ENCODE assay signal across 9 cellular contexts in the genomic region with DNA sequence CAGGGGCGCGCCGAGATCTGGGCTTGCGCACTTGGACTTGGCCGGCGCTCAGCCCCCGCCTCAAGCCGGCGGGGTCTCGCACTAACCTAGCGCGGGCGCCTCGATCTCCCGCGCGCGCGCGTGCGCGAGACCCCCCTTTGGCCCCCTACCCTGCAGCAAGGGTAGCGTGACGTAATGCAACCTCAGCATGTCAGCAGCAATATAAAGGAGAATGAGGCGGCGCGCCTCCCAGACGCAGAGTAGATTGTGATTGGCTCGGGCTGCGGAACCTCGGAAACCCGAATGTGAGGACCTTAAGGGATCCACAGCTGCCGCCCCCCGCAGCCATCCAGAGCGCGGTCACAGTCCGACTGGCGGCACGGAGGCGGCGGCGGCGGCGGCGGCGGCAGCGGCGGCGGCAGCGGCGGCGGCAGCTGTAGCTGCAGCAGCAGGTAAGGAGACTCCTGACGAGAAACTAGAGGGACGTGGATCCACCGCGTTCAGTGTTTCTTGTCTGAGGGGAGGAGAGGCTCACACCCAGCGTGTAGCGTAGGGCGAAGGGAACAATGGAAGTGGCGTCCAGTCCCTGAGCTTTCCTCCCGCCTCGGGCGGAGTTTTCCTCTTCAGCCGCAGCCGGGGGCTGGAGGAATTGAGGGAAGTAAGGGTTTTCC. TPM values are rescaled to one million over a fixed set of nuclear protein-coding genes. Genes with fewer than 3 reads are reported as not detected.
DNase-seq lines count a peak whose midpoint lies in the region; ATAC-seq, FAIRE-seq and TF ChIP-seq lines count a peak whose summit lies in the region.
"Had no signal": no experiment of that assay in that cellular context is flagged by ENCODE, and none has a peak within 500 bp of the region (broad histone marks: within the 10 kb centered on the region; RNA-seq: fewer than 3 reads in every experiment).

SATL1 (minus strand) TSS at position 19 of the 650 bp plus-strand sequence. CDS start 134,811 bp downstream, outside the sequence.
ZNF711 (plus strand) TSS at position 231 of the 650 bp plus-strand sequence. CDS start 3,582 bp downstream, outside the sequence.

- H3K9me3 ChIP-seq in SJSA1 (replicated peaks) (no peaks in the 10 kb centered on the region), small intestine (ENCODE audit: control insufficient read depth, low read depth) (no peaks in the 10 kb centered on the region)

- FAIRE-seq in small intestine (lab: Jason Lieb, UNC): no peak

- peak within 1 kb of the TSS; percentile 78 for H3K4me3 Mint-ChIP-seq in chondrocyte (ENCODE audit: unreplicated experiment)

- no peaks in the 10 kb centered on the region for H3K36me3 ChIP-seq in SJSA1
- H3K36me3 ChIP-seq in kidney epithelial cell (ENCODE audit: control insufficient read depth, insufficient read depth, low read length): no peaks in the 10 kb centered on the region
- no peaks in the 10 kb centered on the region for H3K36me3 ChIP-seq in small intestine (ENCODE audit: control insufficient read depth in 2 of 2, insufficient read depth in 2 of 2, low read length in 2 of 2)

- no peaks in the 10 kb centered on the region for H3K36me3 Mint-ChIP-seq in chondrocyte (ENCODE audit: low read depth)

- TF ChIP-seq CTCF in chondrocyte (IDR thresholded peaks at IDR 0.05): no peak
- no peak for TF ChIP-seq CTCF in kidney epithelial cell (IDR thresholded peaks at IDR 0.05; ENCODE audit: insufficient read depth, low read length, poor library complexity, severe bottlenecking)

- H3K27me3 ChIP-seq in SJSA1 (replicated peaks) (no peaks in the 10 kb centered on the region), kidney epithelial cell (ENCODE audit: control insufficient read depth, insufficient read depth, low read length) (no peaks in the 10 kb centered on the region), small intestine (ENCODE audit: control insufficient read depth in 2 of 2, insufficient read depth in 2 of 2, low read length in 2 of 2) (no peaks in the 10 kb centered on the region)

- H3K27me3 Mint-ChIP-seq in chondrocyte (ENCODE audit: low read depth): no peaks in the 10 kb centered on the region

- ATAC-seq in GM19455 (IDR thresholded peaks at IDR 0.05; ENCODE audit: unreplicated experiment) (peak; percentile 68), GM21737 (IDR thresholded peaks at IDR 0.05; ENCODE audit: unreplicated experiment) (no peak)

- in situ Hi-C loops in KBM-7 (cut with MboI; ENCODE audit: low pct_unique_long_range_greater_than_20kb, low sequenced_read_pairs): no loop called here

- H3K4me1 Mint-ChIP-seq in chondrocyte (ENCODE audit: low read depth): peaks cover 8% of the 10 kb centered on the region

- peak within 1 kb of the TSS; percentile 42 for H3K27ac ChIP-seq in SJSA1
- peak within 1 kb of the TSS in 1 of 2 donors; percentile 74 for H3K27ac ChIP-seq in small intestine (ENCODE audit: low read depth in 1 of 2, low read length in 1 of 2)
- H3K27ac ChIP-seq: PC-9 had no signal

- WGBS in small intestine, 3 donors: 0 to 47% (median 12%) methylated on average over 37 to 65 of the region's 65 CpGs

- DNase-seq in COLO668 (lab: John Stamatoyannopoulos, UW; ENCODE audit: unreplicated experiment): peak; percentile 67
- peak; percentile 79 for DNase-seq in KBM-7
- DNase-seq in SJSA1 (ENCODE audit: low read depth in 1 of 2, low spot score in 2 of 2): peak; percentile 38 to 61
- DNase-seq in chondrocyte (ENCODE audit: low spot score): no peak
- no peak for DNase-seq in kidney epithelial cell (ENCODE audit: low read depth)
- peak; percentile 37 for DNase-seq in small intestine

- H3K4me1 ChIP-seq in SJSA1 (replicated peaks) (no peaks in the 10 kb centered on the region), small intestine (ENCODE audit: control insufficient read depth in 2 of 2, insufficient read depth in 1 of 2, low read depth in 1 of 2, low read length in 1 of 2) (no peaks in the 10 kb centered on the region)

- H3K4me3 ChIP-seq in SJSA1 (peak within 1 kb of the TSS; percentile 67), kidney epithelial cell (ENCODE audit: low read depth, low read length) (peak within 1 kb of the TSS; percentile 80), small intestine (ENCODE audit: low read depth in 1 of 2, low read length in 2 of 2) (peak within 1 kb of the TSS; percentile 53 to 56)
- H3K4me3 ChIP-seq: PC-9 had no signal

- peak within 1 kb of the TSS; percentile 77 for H3K27ac Mint-ChIP-seq in chondrocyte (ENCODE audit: unreplicated experiment)

- peaks cover under 1% of the 10 kb centered on the region for H3K9me3 Mint-ChIP-seq in chondrocyte (ENCODE audit: low read depth)

RNA-seq across cellular contexts. Expression of gene SATL1, which starts in this region (rescaled TPM):
- total RNA-seq in SJSA1 (2014; rRNA removed; shearing (Covaris generic)): 0.18 TPM in 1 of 2 replicates, not detected in the other
- 0.15 TPM in 1 of 3 replicates, not detected in the others for total RNA-seq in chondrocyte
- total RNA-seq in kidney epithelial cell: 0.07 TPM in 1 of 2 replicates, not detected in the other
- polyA plus RNA-seq in small intestine: under 1 TPM in 1 of 3 donors, not detected in 2; 0.04 TPM
- total RNA-seq: PC-9 had no signal

RNA-seq across cellular contexts. Expression of gene ZNF711, which starts in this region (rescaled TPM):
- 9.3 and 11.4 TPM in 2 replicates for total RNA-seq in SJSA1 (2014; rRNA removed; shearing (Covaris generic))
- 6.7 to 7.2 TPM (median 6.7 TPM) in 3 replicates for total RNA-seq in chondrocyte
- total RNA-seq in kidney epithelial cell: 9.9 and 10.3 TPM in 2 replicates
- polyA plus RNA-seq in small intestine: 1 to 10 TPM in 2 of 3 donors, under 1 TPM in 1; 0.81 to 2.0 (median 1.3) TPM
- total RNA-seq: PC-9 had no signal

Comparison
In these comparisons a context has a peak if more than half of its experiments do, and no peak if none do; other contexts are left out.
1. DNase-seq: peak in COLO668 (single experiment), KBM-7 (single experiment), SJSA1 (2 of 2) and small intestine (single experiment); none in chondrocyte (single experiment) and kidney epithelial cell (single experiment).
2. Peak in every context shown above with its lines, with median percentiles within 50 percentile points of each other: H3K4me3 ChIP-seq.